15 cellular contexts compared by ENCODE assay signal in the genomic region with DNA sequence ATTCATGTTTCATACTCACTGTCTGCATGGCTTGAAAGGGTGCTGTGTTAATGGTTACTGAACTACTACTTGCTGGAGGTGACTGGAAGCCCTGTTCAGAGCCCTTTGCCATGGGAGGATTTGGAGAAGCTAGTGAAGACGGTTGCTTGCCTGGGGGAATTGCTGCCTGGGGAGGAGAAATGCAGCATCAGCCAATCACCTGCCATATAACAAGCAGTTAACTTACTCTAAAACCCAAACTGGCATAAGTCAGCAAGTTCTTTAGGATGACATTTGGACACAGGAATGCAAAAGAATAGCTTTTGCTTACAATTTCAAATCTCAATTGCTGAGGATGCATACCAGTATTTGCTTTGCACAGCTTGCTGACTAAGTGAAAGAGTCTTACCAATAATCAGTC. TPM values are rescaled to one million over a fixed set of nuclear protein-coding genes. Genes with fewer than 3 reads are reported as not detected.
DNase-seq lines count a peak whose midpoint lies in the region; ATAC-seq, FAIRE-seq and TF ChIP-seq lines count a peak whose summit lies in the region.
"Had no signal": no experiment of that assay in that cellular context is flagged by ENCODE, and none has a peak within 500 bp of the region (broad histone marks: within the 10 kb centered on the region; RNA-seq: fewer than 3 reads in every experiment).

No MANE protein-coding gene starts in this region.

- H3K9me3 Mint-ChIP-seq in MCF 10A (ENCODE audit: unreplicated experiment) (no peaks in the 10 kb centered on the region), WTC11 (no peaks in the 10 kb centered on the region)
- H3K9me3 Mint-ChIP-seq: activated naive CD8-positive, alpha-beta T cell treated with anti-CD3 and anti-CD28 coated beads, Interleukin-2, amount 50 U/mL, for 24 hours had no signal

- no TSS peak for BruUV-seq in MCF 10A (replicated peaks; lab: Mats Ljungman, UMichigan)

- H3K4me1 ChIP-seq in breast epithelium: no peaks in the 10 kb centered on the region
- H3K4me1 ChIP-seq: HAP-1, right atrium auricular region had no signal

- intact Hi-C loops in MCF 10A (cut with micrococcal nuclease) (no loop called here), breast epithelium (cut with DNase I; ENCODE audit: low total_unique reads) (no loop called here)

- FAIRE-seq in urothelium cell line (lab: Jason Lieb, UNC): no peak

- 0 out of 2 replicates have a peak, but pooled peaks have one; percentile 22 for ATAC-seq in WTC11
- no peak for ATAC-seq in GM21576 (IDR thresholded peaks at IDR 0.05; ENCODE audit: unreplicated experiment)
- ATAC-seq in GM18505 (IDR thresholded peaks at IDR 0.05; ENCODE audit: unreplicated experiment): no peak
- ATAC-seq: activated naive CD8-positive, alpha-beta T cell treated with anti-CD3 and anti-CD28 coated beads, Interleukin-2, amount 50 U/mL, for 24 hours; Panc1 had no signal

- peaks cover 29% of the 10 kb centered on the region for H3K36me3 Mint-ChIP-seq in MCF 10A (ENCODE audit: insufficient read depth, unreplicated experiment)
- peaks cover 65% of the 10 kb centered on the region for H3K36me3 Mint-ChIP-seq in WTC11

- no peak for TF ChIP-seq CTCF in MCF 10A (IDR thresholded peaks at IDR 0.05; ENCODE audit: unreplicated experiment)
- TF ChIP-seq CTCF in breast epithelium (IDR thresholded peaks at IDR 0.05): no peak
- TF ChIP-seq CTCF in WTC11 (IDR thresholded peaks at IDR 0.05): no peak
- no peak for TF ChIP-seq CTCF in foreskin fibroblast (IDR thresholded peaks at IDR 0.05; ENCODE audit: low read depth, low read length)

- peaks cover 4% of the 10 kb centered on the region for H3K36me3 ChIP-seq in breast epithelium

- DNase-seq in MCF 10A (ENCODE audit: unreplicated experiment) (peak; percentile 7), breast epithelium (ENCODE audit: low spot score in 2 of 2) (no peak), WTC11 (ENCODE audit: low spot score) (no peak), foreskin fibroblast (peak; percentile 28 to 61), urothelium cell line (ENCODE audit: low spot score) (peak; percentile 6), NCI-H446 treated with DMSO at 0.1 percent for 48 hours (lab: John Stamatoyannopoulos, UW) (no peak)
- DNase-seq: activated naive CD8-positive, alpha-beta T cell treated with anti-CD3 and anti-CD28 coated beads, Interleukin-2, amount 50 U/mL, for 24 hours; effector memory CD4-positive, alpha-beta T cell; midbrain had no signal

- POLR2A ChIA-PET in MCF 10A (lab: Yijun Ruan, JAX) (interaction anchor here (0.6 to 4.1 kb wide), 12 partner anchors 9 to 86 kb away, joined by 3 to 35 read pairs (median 4); partner anchors contain the start of genes CAPRIN2 and IPO8), WTC11 (lab: Charles Lee) (interaction anchor here (0.5 kb wide), 1 partner anchor 106 kb away, joined by 5 read pairs; no protein-coding TSS in a partner anchor)

- H3K4me3 ChIP-seq in breast epithelium (no peak overlapping the region), foreskin fibroblast (ENCODE audit: low read depth in 1 of 2, low read length in 2 of 2) (no peak overlapping the region)
- H3K4me3 ChIP-seq: HAP-1, right atrium auricular region had no signal

- H3K27me3 Mint-ChIP-seq in MCF 10A (ENCODE audit: insufficient read depth, unreplicated experiment) (no peaks in the 10 kb centered on the region), WTC11 (ENCODE audit: low read depth) (no peaks in the 10 kb centered on the region)
- H3K27me3 Mint-ChIP-seq: activated naive CD8-positive, alpha-beta T cell treated with anti-CD3 and anti-CD28 coated beads, Interleukin-2, amount 50 U/mL, for 24 hours had no signal

- CTCF ChIA-PET in MCF 10A (lab: Yijun Ruan, JAX): interaction anchor here (0.7 to 1.5 kb wide), 4 partner anchors 24 to 88 kb away, joined by 3 to 4 read pairs (median 3); no protein-coding TSS in a partner anchor
- CTCF ChIA-PET in WTC11 (lab: Charles Lee): no interaction called here

- H3K27me3 ChIP-seq in breast epithelium: no peaks in the 10 kb centered on the region
- H3K27me3 ChIP-seq: right atrium auricular region had no signal

- H3K4me1 Mint-ChIP-seq in MCF 10A (ENCODE audit: insufficient read depth, unreplicated experiment): peaks cover 5% of the 10 kb centered on the region
- H3K4me1 Mint-ChIP-seq in WTC11: peaks cover 9% of the 10 kb centered on the region; the same call in 1 of the 2 replicates
- H3K4me1 Mint-ChIP-seq: activated naive CD8-positive, alpha-beta T cell treated with anti-CD3 and anti-CD28 coated beads, Interleukin-2, amount 50 U/mL, for 24 hours had no signal

- H3K27ac ChIP-seq in breast epithelium: no peak overlapping the region
- H3K27ac ChIP-seq: 22Rv1, right atrium auricular region had no signal

- H3K27ac Mint-ChIP-seq in MCF 10A (ENCODE audit: low read depth, unreplicated experiment): no peak overlapping the region
- H3K27ac Mint-ChIP-seq in WTC11: no peak overlapping the region
- H3K27ac Mint-ChIP-seq: activated naive CD8-positive, alpha-beta T cell treated with anti-CD3 and anti-CD28 coated beads, Interleukin-2, amount 50 U/mL, for 24 hours had no signal

- TF ChIP-seq POLR2A in breast epithelium (IDR thresholded peaks at IDR 0.05) (no peak), GM18505 (IDR thresholded peaks at IDR 0.05; ENCODE audit: borderline replicate concordance, extremely low read depth, insufficient read depth, insufficient read length) (no peak)

- no peaks in the 10 kb centered on the region for H3K9me3 ChIP-seq in breast epithelium
- H3K9me3 ChIP-seq: HAP-1, right atrium auricular region had no signal

- H3K4me3 Mint-ChIP-seq in MCF 10A (ENCODE audit: unreplicated experiment): no peak overlapping the region
- no peak overlapping the region for H3K4me3 Mint-ChIP-seq in WTC11
- H3K4me3 Mint-ChIP-seq: activated naive CD8-positive, alpha-beta T cell treated with anti-CD3 and anti-CD28 coated beads, Interleukin-2, amount 50 U/mL, for 24 hours had no signal

TF ChIP-seq in WTC11, 78 proteins besides CTCF, POLR2A, EP300 and RAD21:
- TF ChIP-seq, protein P1, sequence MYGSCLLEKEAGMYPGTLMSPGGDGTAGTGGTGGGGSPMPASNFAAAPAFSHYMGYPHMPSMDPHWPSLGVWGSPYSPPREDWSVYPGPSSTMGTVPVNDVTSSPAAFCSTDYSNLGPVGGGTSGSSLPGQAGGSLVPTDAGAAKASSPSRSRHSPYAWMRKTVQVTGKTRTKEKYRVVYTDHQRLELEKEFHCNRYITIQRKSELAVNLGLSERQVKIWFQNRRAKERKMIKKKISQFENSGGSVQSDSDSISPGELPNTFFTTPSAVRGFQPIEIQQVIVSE (CRISPR knock-in tag; IDR thresholded peaks at IDR 0.05; ENCODE audit: borderline replicate concordance): no peak
- TF ChIP-seq ATF1 (CRISPR knock-in tag; IDR thresholded peaks at IDR 0.05): no peak
- no peak for TF ChIP-seq TCF7 (CRISPR knock-in tag; IDR thresholded peaks at IDR 0.05; ENCODE audit: low read depth)
- TF ChIP-seq FOXJ3 (CRISPR knock-in tag; IDR thresholded peaks at IDR 0.05; ENCODE audit: borderline replicate concordance): no peak
- TF ChIP-seq, protein P2, sequence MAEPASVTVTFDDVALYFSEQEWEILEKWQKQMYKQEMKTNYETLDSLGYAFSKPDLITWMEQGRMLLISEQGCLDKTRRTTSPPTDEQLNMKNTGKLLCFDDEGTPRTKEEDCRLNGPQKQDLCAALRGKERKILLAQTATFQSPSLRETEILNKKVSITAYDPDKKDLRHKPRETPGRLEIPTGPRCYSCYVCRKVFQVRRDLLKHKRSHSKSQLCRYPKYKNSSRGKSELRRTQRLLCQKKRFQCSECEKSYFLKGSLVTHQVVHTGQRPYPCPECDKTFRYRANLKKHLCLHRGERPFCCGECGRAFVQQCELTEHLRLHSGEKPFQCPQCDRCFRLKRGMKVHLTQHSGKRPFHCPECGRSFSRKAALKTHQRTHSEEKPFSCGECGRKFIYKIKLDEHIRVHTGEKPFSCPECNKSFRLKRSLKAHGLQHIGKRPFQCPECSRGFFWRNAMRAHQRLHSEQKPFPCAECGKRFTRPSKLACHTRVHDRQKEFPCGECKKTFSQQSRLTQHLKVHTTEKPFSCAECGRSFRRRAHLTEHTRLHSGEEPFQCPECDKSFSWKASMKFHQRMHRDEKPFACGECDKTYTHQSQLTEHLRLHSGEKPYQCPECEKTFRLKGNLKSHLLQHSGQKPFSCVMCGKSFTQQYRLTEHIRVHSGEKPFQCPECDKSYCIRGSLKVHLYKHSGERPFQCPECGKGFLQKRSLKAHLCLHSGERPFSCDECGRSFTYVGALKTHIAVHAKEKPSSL (CRISPR knock-in tag; conservative IDR thresholded peaks at IDR 0.05): no peak
- TF ChIP-seq TP53 (CRISPR knock-in tag; IDR thresholded peaks at IDR 0.05): no peak
- TF ChIP-seq ATF3 (CRISPR knock-in tag; conservative IDR thresholded peaks at IDR 0.05): no peak
- no peak for TF ChIP-seq USF2 (CRISPR knock-in tag; IDR thresholded peaks at IDR 0.05)
- no peak for TF ChIP-seq ZNF512 (CRISPR knock-in tag; IDR thresholded peaks at IDR 0.05; ENCODE audit: borderline replicate concordance)

RNA-seq across cellular contexts. Expression of gene IPO8, which starts 23.4 kb away (rescaled TPM):
- total RNA-seq in MCF 10A (2022) (36.3 and 41.7 TPM in 2 replicates), breast epithelium (10 to 100 TPM; 26.7 to 47.4 (median 43.3) TPM), WTC11 (2021) (41.2 to 44.8 TPM (median 43.1 TPM) in 3 replicates)

RNA-seq across cellular contexts. Expression of gene CAPRIN2, which starts 35.7 kb away (rescaled TPM):
- 33.0 and 33.3 TPM in 2 replicates for total RNA-seq in MCF 10A (2022)
- 10 to 100 TPM; 21.8 to 37.9 (median 29.8) TPM for total RNA-seq in breast epithelium
- total RNA-seq in WTC11 (2021): 55.9 to 62.7 TPM (median 59.7 TPM) in 3 replicates

Comparison
In these comparisons a context has a peak if more than half of its experiments do, and no peak if none do; other contexts are left out.
1. DNase-seq: peak in MCF 10A (single experiment), foreskin fibroblast (2 of 2) and urothelium cell line (single experiment); none in breast epithelium (0 of 2), WTC11 (single experiment) and NCI-H446 treated with DMSO at 0.1 percent for 48 hours (single experiment).